Comparison of ENCODE assay signal across 1 cellular context in genomic region chr20:38031957-38032356, GRCh38.
TF ChIP-seq lines count a peak whose summit lies in the region.

No MANE protein-coding gene starts in this region.

TF ChIP-seq in HCT116, 20 proteins besides CTCF, POLR2A, EP300 and RAD21 (continued from another document):
- no peak for TF ChIP-seq ELF1 (IDR thresholded peaks at IDR 0.05; ENCODE audit: borderline replicate concordance, low read depth)
- no peak for TF ChIP-seq TCF7L2 (IDR thresholded peaks at IDR 0.05; ENCODE audit: borderline replicate concordance, extremely low read depth, insufficient read depth, insufficient read length)
- TF ChIP-seq POLR2AphosphoS5 (IDR thresholded peaks at IDR 0.05; ENCODE audit: low read depth, low read length) = no peak
- TF ChIP-seq ATF3 (IDR thresholded peaks at IDR 0.05) = no peak
- no peak for TF ChIP-seq SIN3A (IDR thresholded peaks at IDR 0.05; ENCODE audit: low read depth)
- no peak for TF ChIP-seq EGR1 (IDR thresholded peaks at IDR 0.05; ENCODE audit: low read depth)
- TF ChIP-seq MAX (IDR thresholded peaks at IDR 0.05) = no peak
- no peak for TF ChIP-seq ZNF274 (IDR thresholded peaks at IDR 0.05; ENCODE audit: low read depth, low read length)
- TF ChIP-seq SRF (IDR thresholded peaks at IDR 0.05; ENCODE audit: low read depth) = no peak
- no peak for TF ChIP-seq ZBTB33 (IDR thresholded peaks at IDR 0.05; ENCODE audit: extremely low read depth, insufficient replicate concordance, low read length)
